In the genomic region with DNA sequence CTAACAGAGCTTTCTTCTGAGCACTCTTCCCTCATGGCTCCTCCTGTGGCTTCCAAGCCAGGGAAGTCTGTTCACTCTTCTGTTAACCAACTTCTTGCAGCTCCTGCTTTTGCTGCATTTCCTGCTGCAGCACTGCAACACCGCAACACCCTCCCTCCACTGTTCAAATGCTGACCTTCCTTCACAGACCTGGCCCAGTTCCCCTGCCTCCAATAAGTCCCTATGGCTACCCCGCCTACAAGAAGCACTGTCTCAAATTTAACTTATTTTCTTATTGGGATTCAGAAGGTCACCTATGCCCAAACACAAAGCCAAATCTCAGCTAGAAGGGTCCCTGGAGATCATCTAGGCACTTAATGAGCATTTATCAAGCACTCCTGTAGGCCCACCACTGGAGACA, we compare ENCODE assay signal across 18 cellular contexts. TPM values are rescaled to one million over a fixed set of nuclear protein-coding genes. Genes with fewer than 3 reads are reported as not detected.
DNase-seq lines count a peak whose midpoint lies in the region; ATAC-seq and TF ChIP-seq lines count a peak whose summit lies in the region.
"Had no signal": no experiment of that assay in that cellular context is flagged by ENCODE, and none has a peak within 500 bp of the region (broad histone marks: within the 10 kb centered on the region; RNA-seq: fewer than 3 reads in every experiment).

No MANE protein-coding gene starts in this region.

- no peaks in the 10 kb centered on the region for H3K27me3 Mint-ChIP-seq in T-helper 1 cell treated with Interleukin-12 subunit alpha and Interleukin-12 subunit beta and Interleukin-4 antibody, amounts not matched to agents 30 μg/mL and 1 μg/mL, for 36 hours (ENCODE audit: low read depth)
- H3K27me3 Mint-ChIP-seq in IgD-negative memory B cell (no peaks in the 10 kb centered on the region), neural progenitor cell (ENCODE audit: insufficient read depth, low read depth) (no peaks in the 10 kb centered on the region)
- no peaks in the 10 kb centered on the region for H3K27me3 Mint-ChIP-seq in activated naive CD8-positive, alpha-beta T cell treated with anti-CD3 and anti-CD28 coated beads, Interleukin-2, amount 10 ng/mL, durations not matched to agents 7 days and 5 days

- H3K27ac Mint-ChIP-seq in T-helper 1 cell treated with Interleukin-12 subunit alpha and Interleukin-12 subunit beta and Interleukin-4 antibody, amounts not matched to agents 30 μg/mL and 1 μg/mL, for 36 hours = peak overlapping the region; percentile 65
- H3K27ac Mint-ChIP-seq in IgD-negative memory B cell (peak overlapping the region; percentile 8 to 92 (median 19)), neural progenitor cell (no peak overlapping the region)
- H3K27ac Mint-ChIP-seq in activated naive CD8-positive, alpha-beta T cell treated with anti-CD3 and anti-CD28 coated beads, Interleukin-2, amount 10 ng/mL, durations not matched to agents 7 days and 5 days = peak overlapping the region; percentile 82

- no peaks in the 10 kb centered on the region for H3K9me3 Mint-ChIP-seq in T-helper 1 cell treated with Interleukin-12 subunit alpha and Interleukin-12 subunit beta and Interleukin-4 antibody, amounts not matched to agents 30 μg/mL and 1 μg/mL, for 36 hours
- H3K9me3 Mint-ChIP-seq in IgD-negative memory B cell (no peaks in the 10 kb centered on the region), neural progenitor cell (no peaks in the 10 kb centered on the region)
- H3K9me3 Mint-ChIP-seq in activated naive CD8-positive, alpha-beta T cell treated with anti-CD3 and anti-CD28 coated beads, Interleukin-2, amount 10 ng/mL, durations not matched to agents 7 days and 5 days = no peaks in the 10 kb centered on the region

- no peak overlapping the region for H3K27ac ChIP-seq in neural progenitor cell
- no peak overlapping the region for H3K27ac ChIP-seq in left ventricle myocardium inferior (replicated peaks)
- H3K27ac ChIP-seq: colonic mucosa, esophagus muscularis mucosa, hepatocyte had no signal

- H3K36me3 Mint-ChIP-seq in T-helper 1 cell treated with Interleukin-12 subunit alpha and Interleukin-12 subunit beta and Interleukin-4 antibody, amounts not matched to agents 30 μg/mL and 1 μg/mL, for 36 hours (ENCODE audit: low read depth) = peaks cover 24% of the 10 kb centered on the region
- H3K36me3 Mint-ChIP-seq in IgD-negative memory B cell = no peaks in the 10 kb centered on the region
- peaks cover 22% of the 10 kb centered on the region for H3K36me3 Mint-ChIP-seq in activated naive CD8-positive, alpha-beta T cell treated with anti-CD3 and anti-CD28 coated beads, Interleukin-2, amount 10 ng/mL, durations not matched to agents 7 days and 5 days
- peaks cover 10% of the 10 kb centered on the region for H3K36me3 Mint-ChIP-seq in neural progenitor cell

- H3K4me1 ChIP-seq in neural progenitor cell (peaks cover 4% of the 10 kb centered on the region), left ventricle myocardium inferior (peaks cover 88% of the 10 kb centered on the region)

- peaks cover 20% of the 10 kb centered on the region for H3K79me2 ChIP-seq in neural progenitor cell (ENCODE audit: low read depth)

- peak overlapping the region; percentile 32 for H3K4me3 Mint-ChIP-seq in T-helper 1 cell treated with Interleukin-12 subunit alpha and Interleukin-12 subunit beta and Interleukin-4 antibody, amounts not matched to agents 30 μg/mL and 1 μg/mL, for 36 hours
- H3K4me3 Mint-ChIP-seq in IgD-negative memory B cell = peak overlapping the region in 3 of 4 donors; percentile 19 to 95 (median 55)
- H3K4me3 Mint-ChIP-seq in activated naive CD8-positive, alpha-beta T cell treated with anti-CD3 and anti-CD28 coated beads, Interleukin-2, amount 10 ng/mL, durations not matched to agents 7 days and 5 days = peak overlapping the region; percentile 56
- peak overlapping the region; percentile 13 for H3K4me3 Mint-ChIP-seq in neural progenitor cell

- H3K27me3 ChIP-seq in neural progenitor cell (no peaks in the 10 kb centered on the region), left ventricle myocardium inferior (ENCODE audit: low read depth) (no peaks in the 10 kb centered on the region)
- H3K27me3 ChIP-seq: colonic mucosa, hepatocyte had no signal

- H3K4me2 ChIP-seq in neural progenitor cell = no peak overlapping the region
- H3K4me2 ChIP-seq: hepatocyte had no signal

- H3K9ac ChIP-seq in neural progenitor cell = no peak overlapping the region

- H3K4me3 ChIP-seq in neural progenitor cell = no peak overlapping the region
- H3K4me3 ChIP-seq in left ventricle myocardium inferior = no peak overlapping the region
- H3K4me3 ChIP-seq: esophagus muscularis mucosa, hepatocyte had no signal

- H3K36me3 ChIP-seq in neural progenitor cell (no peaks in the 10 kb centered on the region), left ventricle myocardium inferior (peaks cover 17% of the 10 kb centered on the region)

- H3K9me3 ChIP-seq in neural progenitor cell (ENCODE audit: low read depth) = no peaks in the 10 kb centered on the region
- no peaks in the 10 kb centered on the region for H3K9me3 ChIP-seq in left ventricle myocardium inferior (replicated peaks)
- H3K9me3 ChIP-seq: colonic mucosa, esophagus muscularis mucosa had no signal

- no peak for ATAC-seq in activated naive CD8-positive, alpha-beta T cell treated with anti-CD3 and anti-CD28 coated beads, Interleukin-2, amount 10 ng/mL, durations not matched to agents 7 days and 5 days (ENCODE audit: low read depth)
- ATAC-seq in HG03378 (IDR thresholded peaks at IDR 0.05; ENCODE audit: unreplicated experiment) = no peak
- ATAC-seq: left cardiac atrium, sciatic nerve had no signal

- H3F3A ChIP-seq in neural progenitor cell (ENCODE audit: low read depth) = peaks cover 19% of the 10 kb centered on the region

- peaks cover 51% of the 10 kb centered on the region for H3K4me1 Mint-ChIP-seq in T-helper 1 cell treated with Interleukin-12 subunit alpha and Interleukin-12 subunit beta and Interleukin-4 antibody, amounts not matched to agents 30 μg/mL and 1 μg/mL, for 36 hours (ENCODE audit: low read depth)
- H3K4me1 Mint-ChIP-seq in IgD-negative memory B cell (peaks cover 48 to 57% (median 55%) of the 10 kb centered on the region in 3 donors), neural progenitor cell (peaks cover 24% of the 10 kb centered on the region)
- H3K4me1 Mint-ChIP-seq in activated naive CD8-positive, alpha-beta T cell treated with anti-CD3 and anti-CD28 coated beads, Interleukin-2, amount 10 ng/mL, durations not matched to agents 7 days and 5 days = peaks cover 57% of the 10 kb centered on the region

- TF ChIP-seq CTCF in neural progenitor cell (IDR thresholded peaks at IDR 0.05) = no peak
- TF ChIP-seq CTCF in left ventricle myocardium inferior (IDR thresholded peaks at IDR 0.05; ENCODE audit: borderline replicate concordance) = no peak

- H4K20me1 ChIP-seq in neural progenitor cell (ENCODE audit: low read depth) = peaks cover 18% of the 10 kb centered on the region

- intact Hi-C loops in left ventricle myocardium inferior (cut with micrococcal nuclease) = no loop called here

- POLR2A ChIA-PET in activated naive CD8-positive, alpha-beta T cell treated with anti-CD3 and anti-CD28 coated beads, Interleukin-2, amount 10 ng/mL, durations not matched to agents 7 days and 5 days (lab: Charles Lee) = interaction anchor here (1.4 to 5.3 kb wide), 3 partner anchors 38 to 45 kb away, joined by 3 to 74 read pairs (median 57); a partner anchor contains a TSS

- DNase-seq in T-helper 1 cell (no peak), neural progenitor cell (ENCODE audit: low spot score) (no peak), SKM-1 treated with dmso at 0.1 percent for 144 hours (lab: John Stamatoyannopoulos, UW; ENCODE audit: unreplicated experiment) (no peak), left ventricle myocardium inferior (no peak)
- no peak for DNase-seq in activated naive CD8-positive, alpha-beta T cell treated with anti-CD3 and anti-CD28 coated beads, Interleukin-2, amount 10 ng/mL, durations not matched to agents 7 days and 5 days
- DNase-seq: 8988T, colonic mucosa, COR-L47, left cardiac atrium, NCI-H1417, NCI-H524 had no signal

- no peak overlapping the region for H2AFZ ChIP-seq in neural progenitor cell (replicated peaks)
- H2AFZ ChIP-seq: hepatocyte had no signal

RNA-seq across cellular contexts. Expression of a gene that starts 44.6 kb away (rescaled TPM):
- polyA plus RNA-seq in IgD-negative memory B cell = 29.1 TPM
- 10 to 100 TPM; 66.8 to 75.2 TPM for total RNA-seq in activated naive CD8-positive, alpha-beta T cell treated with anti-CD3 and anti-CD28 coated beads, Interleukin-2, amount 10 ng/mL, durations not matched to agents 7 days and 5 days
- 53.3 and 64.5 TPM in 2 replicates for total RNA-seq in neural progenitor cell (ENCODE audit: low replicate concordance)
- total RNA-seq in left ventricle myocardium inferior = 28.5 TPM

RNA-seq across cellular contexts. Expression of a gene that starts 53.5 kb away (rescaled TPM):
- not detected for polyA plus RNA-seq in IgD-negative memory B cell
- not detected for total RNA-seq in activated naive CD8-positive, alpha-beta T cell treated with anti-CD3 and anti-CD28 coated beads, Interleukin-2, amount 10 ng/mL, durations not matched to agents 7 days and 5 days
- total RNA-seq in neural progenitor cell (ENCODE audit: low replicate concordance) (0.13 and 0.28 TPM in 2 replicates), left ventricle myocardium inferior (2.3 TPM)
- total RNA-seq: hepatocyte; T-helper 1 cell treated with Interleukin-12 subunit alpha and Interleukin-12 subunit beta and Interleukin-4 antibody, amounts not matched to agents 30 ng/mL and 1 ng/mL, for 36 hours had no signal
- polyA plus RNA-seq: hepatocyte had no signal
